In genomic region chr11:66593303-66593635, GRCh38 we compare ENCODE assay signal across 1 cellular context.
TF ChIP-seq lines count a peak whose summit lies in the region.

No MANE protein-coding gene starts in this region.

TF ChIP-seq in HepG2, 621 proteins besides CTCF, POLR2A, EP300 and RAD21 (continues in another document):
- no peak for TF ChIP-seq ZNF83 (CRISPR knock-in tag; IDR thresholded peaks at IDR 0.05; ENCODE audit: borderline replicate concordance)
- TF ChIP-seq MED1 (CRISPR knock-in tag; IDR thresholded peaks at IDR 0.05): peak; percentile 6; the same call in 1 of the 2 replicates
- no peak for TF ChIP-seq ZNF720 (CRISPR knock-in tag; IDR thresholded peaks at IDR 0.05)
- TF ChIP-seq RBM39 (IDR thresholded peaks at IDR 0.05; ENCODE audit: low read depth, low read length, poor library complexity, severe bottlenecking): peak; percentile 1
- TF ChIP-seq POLR2AphosphoS2 (IDR thresholded peaks at IDR 0.05; ENCODE audit: low read depth, low read length): no peak
- TF ChIP-seq KLF11 (CRISPR knock-in tag; IDR thresholded peaks at IDR 0.05): no peak
- peak; percentile 45 for TF ChIP-seq ASH2L (IDR thresholded peaks at IDR 0.05; ENCODE audit: insufficient read length, low read depth, low read length)
- no peak for TF ChIP-seq ZBTB8A (CRISPR knock-in tag; IDR thresholded peaks at IDR 0.05; ENCODE audit: borderline replicate concordance, low read depth)
- TF ChIP-seq SMAD9 (CRISPR knock-in tag; IDR thresholded peaks at IDR 0.05): 0 out of 2 replicates have a peak, but pooled peaks have one; percentile 10
- no peak for TF ChIP-seq ZNF235 (CRISPR knock-in tag; IDR thresholded peaks at IDR 0.05; ENCODE audit: borderline replicate concordance)
- 0 out of 2 replicates have a peak, but pooled peaks have one; percentile 1 for TF ChIP-seq HNRNPL (IDR thresholded peaks at IDR 0.05; ENCODE audit: low read depth, low read length)
- TF ChIP-seq ZNF446 (CRISPR knock-in tag; IDR thresholded peaks at IDR 0.05): no peak
- TF ChIP-seq ERF (CRISPR knock-in tag; IDR thresholded peaks at IDR 0.05): no peak
- peak; percentile 75; the same call in 1 of the 2 replicates for TF ChIP-seq ZNF329 (CRISPR knock-in tag; IDR thresholded peaks at IDR 0.05; ENCODE audit: low read depth)
- no peak for TF ChIP-seq TBX2 (CRISPR knock-in tag; IDR thresholded peaks at IDR 0.05; ENCODE audit: borderline replicate concordance)
- TF ChIP-seq ZFP90 (CRISPR knock-in tag; IDR thresholded peaks at IDR 0.05; ENCODE audit: borderline replicate concordance): no peak
- TF ChIP-seq ZNF264 (CRISPR knock-in tag; IDR thresholded peaks at IDR 0.05): no peak
- TF ChIP-seq ARID4A (CRISPR knock-in tag; IDR thresholded peaks at IDR 0.05; ENCODE audit: borderline replicate concordance): peak; percentile 8; the same call in 1 of the 2 replicates
- TF ChIP-seq PRDM10 (CRISPR knock-in tag; IDR thresholded peaks at IDR 0.05; ENCODE audit: low read depth): peak; percentile 83
- TF ChIP-seq ZNF224 (CRISPR knock-in tag; IDR thresholded peaks at IDR 0.05): 0 out of 2 replicates have a peak, but pooled peaks have one; percentile 81
- 0 out of 2 replicates have a peak, but pooled peaks have one; percentile 12 for TF ChIP-seq ZNF891 (CRISPR knock-in tag; IDR thresholded peaks at IDR 0.05)
- no peak for TF ChIP-seq FOSL2 (CRISPR knock-in tag; IDR thresholded peaks at IDR 0.05)
- no peak for TF ChIP-seq ZKSCAN8 (CRISPR knock-in tag; IDR thresholded peaks at IDR 0.05; ENCODE audit: borderline replicate concordance)
- no peak for TF ChIP-seq RFX5 (IDR thresholded peaks at IDR 0.05; ENCODE audit: low read depth, low read length)
- no peak for TF ChIP-seq HMGA1 (CRISPR knock-in tag; conservative IDR thresholded peaks at IDR 0.05)
- no peak for TF ChIP-seq HBP1 (CRISPR knock-in tag; IDR thresholded peaks at IDR 0.05; ENCODE audit: low read depth)
- TF ChIP-seq ZNF512B (CRISPR knock-in tag; IDR thresholded peaks at IDR 0.05; ENCODE audit: borderline replicate concordance): no peak
- TF ChIP-seq TFDP2 (CRISPR knock-in tag; IDR thresholded peaks at IDR 0.05): no peak
- no peak for TF ChIP-seq ATF4 (CRISPR knock-in tag; IDR thresholded peaks at IDR 0.05)
- no peak for TF ChIP-seq XBP1 (CRISPR knock-in tag; IDR thresholded peaks at IDR 0.05)
- no peak for TF ChIP-seq RXRA (CRISPR knock-in tag; IDR thresholded peaks at IDR 0.05)
- TF ChIP-seq ZNF501 (CRISPR knock-in tag; IDR thresholded peaks at IDR 0.05): no peak; the same call in 1 of the 2 replicates
- TF ChIP-seq CERS6 (CRISPR knock-in tag; IDR thresholded peaks at IDR 0.05): no peak
- TF ChIP-seq ZBTB25 (CRISPR knock-in tag; IDR thresholded peaks at IDR 0.05): no peak
- no peak for TF ChIP-seq ZNF737 (CRISPR knock-in tag; IDR thresholded peaks at IDR 0.05; ENCODE audit: borderline replicate concordance)
- TF ChIP-seq ZNF563 (CRISPR knock-in tag; IDR thresholded peaks at IDR 0.05): no peak
- TF ChIP-seq JUN (CRISPR knock-in tag; IDR thresholded peaks at IDR 0.05): no peak
- no peak for TF ChIP-seq NFATC3 (CRISPR knock-in tag; IDR thresholded peaks at IDR 0.05)
- TF ChIP-seq DZIP1 (CRISPR knock-in tag; IDR thresholded peaks at IDR 0.05): 0 out of 2 replicates have a peak, but pooled peaks have one; percentile 56
- TF ChIP-seq ZNF362 (CRISPR knock-in tag; IDR thresholded peaks at IDR 0.05; ENCODE audit: borderline replicate concordance): no peak
- TF ChIP-seq THAP11 (CRISPR knock-in tag; IDR thresholded peaks at IDR 0.05): 0 out of 2 replicates have a peak, but pooled peaks have one; percentile 1
